Comparison of ENCODE assay signal across 10 cellular contexts in the genomic region with DNA sequence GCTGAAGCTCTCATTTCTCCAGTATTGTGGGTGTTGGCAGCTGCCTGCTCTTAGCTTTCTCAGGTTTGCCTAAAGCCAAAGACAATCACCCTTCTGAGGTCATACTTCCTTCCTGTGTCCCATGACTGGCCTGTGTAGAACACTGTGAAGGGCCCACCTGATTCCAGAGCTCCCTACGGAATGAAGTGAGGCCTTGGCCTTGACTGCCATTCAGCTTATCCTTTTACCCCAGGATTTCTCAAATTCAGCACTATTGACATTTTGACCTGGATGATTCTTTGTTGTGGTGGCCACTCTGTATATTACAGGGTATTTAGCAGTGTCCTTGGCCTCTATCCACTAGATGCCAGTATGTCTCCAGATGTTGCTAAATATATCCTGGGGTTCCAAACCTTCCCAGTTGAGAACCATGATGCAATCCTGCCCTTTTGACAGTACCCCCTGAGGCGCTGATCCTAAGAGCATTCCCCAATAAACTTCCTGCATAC.
A peak's percentile ranks its signal among the peaks of the same experiment; 100 is the strongest.
DNase-seq lines count a peak whose midpoint lies in the region; ATAC-seq and TF ChIP-seq lines count a peak whose summit lies in the region.
"Had no signal": no experiment of that assay in that cellular context is flagged by ENCODE, and none has a peak within 500 bp of the region (broad histone marks: within the 10 kb centered on the region; RNA-seq: fewer than 3 reads in every experiment).

No MANE protein-coding gene starts in this region.

- H3K27me3 ChIP-seq in right atrium auricular region (no peaks in the 10 kb centered on the region), heart right ventricle (no peaks in the 10 kb centered on the region), upper lobe of right lung (no peaks in the 10 kb centered on the region)
- H3K27me3 ChIP-seq: dorsolateral prefrontal cortex, tibial artery had no signal

- H3K9me3 ChIP-seq in right atrium auricular region (no peaks in the 10 kb centered on the region), heart right ventricle (no peaks in the 10 kb centered on the region), upper lobe of right lung (no peaks in the 10 kb centered on the region)
- H3K9me3 ChIP-seq: tibial artery had no signal

- peak; percentile 67 for ATAC-seq in Right ventricle myocardium inferior
- ATAC-seq in heart right ventricle: peak; percentile 71 to 96 (median 87)
- ATAC-seq in upper lobe of right lung: peak; percentile 37
- no peak for ATAC-seq in GM18519 (IDR thresholded peaks at IDR 0.05; ENCODE audit: low FRiP score, unreplicated experiment)
- ATAC-seq in HG03378 (IDR thresholded peaks at IDR 0.05; ENCODE audit: unreplicated experiment): no peak

- H3K27ac ChIP-seq in right atrium auricular region (no peak overlapping the region), heart right ventricle (peak overlapping the region in 3 of 10 donors; percentile 5 to 39 (median 13)), upper lobe of right lung (no peak overlapping the region)
- H3K27ac ChIP-seq: dorsolateral prefrontal cortex, tibial artery had no signal

- intact Hi-C loops in Right ventricle myocardium inferior (cut with DNase I) (loop anchor here (5.0 kb wide), 1 partner anchor 409 kb away; a partner anchor contains a TSS), heart right ventricle (cut with DNase I) (loop anchor here in 7 of 10 donors (5.0 to 10.0 kb wide), 3 partner anchors 409 to 414 kb away; a partner anchor contains a TSS), upper lobe of right lung (cut with DNase I) (no loop called here)

- TF ChIP-seq CTCF in right atrium auricular region (IDR thresholded peaks at IDR 0.05) (peak in 1 of 2 donors; percentile 38), heart right ventricle (IDR thresholded peaks at IDR 0.05) (peak in 8 of 9 donors; percentile 15 to 52 (median 32)), upper lobe of right lung (IDR thresholded peaks at IDR 0.05) (no peak)

- DNase-seq in Right ventricle myocardium inferior (ENCODE audit: missing footprints): no peak
- DNase-seq in right atrium auricular region (ENCODE audit: low spot score): no peak
- DNase-seq in SW480 (ENCODE audit: low spot score): peak; percentile 75
- no peak for DNase-seq in heart right ventricle
- DNase-seq in upper lobe of right lung: no peak
- DNase-seq in dedifferentiated amniotic fluid mesenchymal stem cell (ENCODE audit: extremely low spot score): no peak
- DNase-seq: dorsolateral prefrontal cortex, tibial artery had no signal

- WGBS in heart right ventricle, 2 donors: 67 to 70% methylated on average over 2 of the region's 2 CpGs

- H3K36me3 ChIP-seq in right atrium auricular region (no peaks in the 10 kb centered on the region), heart right ventricle (no peaks in the 10 kb centered on the region), upper lobe of right lung (no peaks in the 10 kb centered on the region)
- H3K36me3 ChIP-seq: tibial artery had no signal

- H3K4me3 ChIP-seq in right atrium auricular region (no peak overlapping the region), heart right ventricle (no peak overlapping the region), upper lobe of right lung (no peak overlapping the region)
- H3K4me3 ChIP-seq: dorsolateral prefrontal cortex, tibial artery had no signal

- H3K4me1 ChIP-seq in right atrium auricular region (peaks cover 0 to 7% of the 10 kb centered on the region in 2 donors), heart right ventricle (peaks cover 0 to 9% (median 7%) of the 10 kb centered on the region in 9 donors), upper lobe of right lung (no peaks in the 10 kb centered on the region)

Comparison
In these comparisons a context has a peak if more than half of its experiments do, and no peak if none do; other contexts are left out.
1. ATAC-seq: peak in Right ventricle myocardium inferior (single experiment), heart right ventricle (8 of 8) and upper lobe of right lung (single experiment); none in GM18519 (single experiment) and HG03378 (single experiment).